Comparison of ENCODE assay signal across 19 cellular contexts in the genomic region with DNA sequence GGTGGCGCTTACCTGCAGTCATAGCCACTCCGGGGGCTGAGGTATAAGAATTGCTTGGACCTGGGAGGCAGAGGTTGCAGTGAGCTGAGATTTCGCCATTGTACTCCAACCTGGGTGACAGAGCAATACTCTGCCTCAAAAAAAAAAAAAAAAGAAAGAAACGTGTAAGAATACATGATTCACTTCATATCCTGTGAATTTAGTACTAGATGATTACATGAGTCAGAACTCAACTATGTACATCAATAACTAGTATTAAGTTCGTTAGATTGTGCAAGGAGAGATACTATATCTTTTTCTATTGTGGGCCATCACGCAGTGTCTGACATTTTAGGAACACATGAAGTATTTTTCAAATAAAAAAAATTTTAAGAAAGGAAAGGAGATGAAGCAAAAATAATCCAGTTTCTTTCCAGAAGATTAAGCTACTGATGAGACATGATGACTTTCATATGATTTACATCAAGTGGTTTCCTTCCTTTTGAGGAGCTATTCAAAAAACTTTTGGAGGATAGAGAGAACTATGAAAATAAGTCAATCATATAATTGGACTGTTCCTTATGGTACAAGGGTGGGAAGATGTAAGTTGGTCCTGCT.
DNase-seq lines count a peak whose midpoint lies in the region; ATAC-seq lines count a peak whose summit lies in the region.
"Had no signal": no experiment of that assay in that cellular context is flagged by ENCODE, and none has a peak within 500 bp of the region (broad histone marks: within the 10 kb centered on the region; RNA-seq: fewer than 3 reads in every experiment).

No MANE protein-coding gene starts in this region.

- CTCF ChIA-PET in activated naive CD4-positive, alpha-beta T cell treated with anti-CD3 and anti-CD28 coated beads, Interleukin-2, amount 10 ng/mL, durations not matched to agents 7 days and 5 days (lab: Charles Lee), result interaction anchor here (0.6 kb wide), 1 partner anchor 1142 kb away, joined by 3 read pairs; no protein-coding TSS in a partner anchor

- H2AK5ac ChIP-seq in mesenchymal stem cell (ENCODE audit: low read length, severe bottlenecking), result no peak overlapping the region

- no peak overlapping the region for H2BK120ac ChIP-seq in mesenchymal stem cell (ENCODE audit: low read depth, low read length)

- H3K4me1 ChIP-seq in mesenchymal stem cell (ENCODE audit: control insufficient read depth, insufficient read depth, low read depth, low read length), result peaks cover 2% of the 10 kb centered on the region
- H3K4me1 ChIP-seq: adrenal gland, pancreas had no signal

- H3K14ac ChIP-seq in mesenchymal stem cell (ENCODE audit: low read length in 2 of 2), result no peak overlapping the region

- peak; percentile 46 for DNase-seq in COLO829 (ENCODE audit: low spot score)
- DNase-seq in M059J (ENCODE audit: low read depth), result peak; percentile 68
- DNase-seq in dermis blood vessel endothelial cell, result peak; percentile 73
- DNase-seq in mesenchymal stem cell, result peak; percentile 67
- DNase-seq in stimulated activated CD8-positive, alpha-beta memory T cell treated with anti-CD3 and anti-CD28 coated beads, Interleukin-4, amount 100 ng/mL, for 48 hours, result no peak
- no peak for DNase-seq in activated naive CD4-positive, alpha-beta T cell treated with anti-CD3 and anti-CD28 coated beads, Interleukin-2, amount 10 ng/mL, durations not matched to agents 7 days and 5 days
- DNase-seq in NCI-H2029 treated with DMSO at 0.1 percent for 48 hours (lab: John Stamatoyannopoulos, UW), result no peak
- DNase-seq: adrenal gland; hippocampal formation; left cardiac atrium; NCI-H2081 treated with DMSO at 0.1 percent for 48 hours; NCI-H748 treated with DMSO at 0.1 percent for 48 hours; pancreas; stimulated activated CD4-positive, alpha-beta T cell treated with anti-CD3 and anti-CD28 coated beads, Interleukin-12 subunit alpha, Interleukin-12 subunit beta, amount 100 ng/mL, for 4 hours; stimulated activated naive CD8-positive, alpha-beta T cell treated with anti-CD3 and anti-CD28 coated beads, Interleukin-15, amount 100 ng/mL, for 72 hours had no signal

- H3K4ac ChIP-seq in mesenchymal stem cell (ENCODE audit: low read depth in 1 of 2, low read length in 2 of 2), result no peak overlapping the region

- H3K18ac ChIP-seq in mesenchymal stem cell (ENCODE audit: low read depth in 1 of 2, low read length in 2 of 2), result no peak overlapping the region

- H2AFZ ChIP-seq in mesenchymal stem cell (ENCODE audit: low read depth, low read length), result no peak overlapping the region
- H2AFZ ChIP-seq: GM23338 had no signal

- no peak overlapping the region for H3K27ac Mint-ChIP-seq in activated naive CD4-positive, alpha-beta T cell treated with anti-CD3 and anti-CD28 coated beads, Interleukin-2, amount 10 ng/mL, durations not matched to agents 7 days and 5 days
- H3K27ac Mint-ChIP-seq: activated T-helper 1 cell treated with anti-CD3 and anti-CD28 coated beads, Interleukin-12 subunit alpha, Interleukin-12 subunit beta, Interleukin-2, Interleukin-4 antibody, amounts not matched to agents 30 ng/mL and 10 ng/mL and 1 ng/mL, durations not matched to agents 14 hours and 24 hours and 36 hours; B cell; GM23338; stimulated activated naive CD8-positive, alpha-beta T cell treated with anti-CD3 and anti-CD28 coated beads, Interleukin-15, amount 100 ng/mL, for 72 hours had no signal

- no peaks in the 10 kb centered on the region for H3K9me3 Mint-ChIP-seq in activated naive CD4-positive, alpha-beta T cell treated with anti-CD3 and anti-CD28 coated beads, Interleukin-2, amount 10 ng/mL, durations not matched to agents 7 days and 5 days
- H3K9me3 Mint-ChIP-seq: activated T-helper 1 cell treated with anti-CD3 and anti-CD28 coated beads, Interleukin-12 subunit alpha, Interleukin-12 subunit beta, Interleukin-2, Interleukin-4 antibody, amounts not matched to agents 30 ng/mL and 10 ng/mL and 1 ng/mL, durations not matched to agents 14 hours and 24 hours and 36 hours; GM23338; stimulated activated naive CD8-positive, alpha-beta T cell treated with anti-CD3 and anti-CD28 coated beads, Interleukin-15, amount 100 ng/mL, for 72 hours had no signal

- H3K4me2 ChIP-seq in mesenchymal stem cell (ENCODE audit: low read length, poor library complexity, severe bottlenecking), result no peak overlapping the region
- H3K4me2 ChIP-seq: GM23338 had no signal

- no peak overlapping the region for H3K4me3 Mint-ChIP-seq in activated naive CD4-positive, alpha-beta T cell treated with anti-CD3 and anti-CD28 coated beads, Interleukin-2, amount 10 ng/mL, durations not matched to agents 7 days and 5 days
- H3K4me3 Mint-ChIP-seq: activated T-helper 1 cell treated with anti-CD3 and anti-CD28 coated beads, Interleukin-12 subunit alpha, Interleukin-12 subunit beta, Interleukin-2, Interleukin-4 antibody, amounts not matched to agents 30 ng/mL and 10 ng/mL and 1 ng/mL, durations not matched to agents 14 hours and 24 hours and 36 hours; B cell; GM23338; stimulated activated naive CD8-positive, alpha-beta T cell treated with anti-CD3 and anti-CD28 coated beads, Interleukin-15, amount 100 ng/mL, for 72 hours had no signal

- ATAC-seq in HG02571 (IDR thresholded peaks at IDR 0.05; ENCODE audit: unreplicated experiment), result no peak
- ATAC-seq: GM23338; left cardiac atrium; pancreas; stimulated activated naive CD8-positive, alpha-beta T cell treated with anti-CD3 and anti-CD28 coated beads, Interleukin-15, amount 100 ng/mL, for 72 hours had no signal

- no peaks in the 10 kb centered on the region for H3K36me3 Mint-ChIP-seq in activated naive CD4-positive, alpha-beta T cell treated with anti-CD3 and anti-CD28 coated beads, Interleukin-2, amount 10 ng/mL, durations not matched to agents 7 days and 5 days

- no peak overlapping the region for H2BK5ac ChIP-seq in mesenchymal stem cell (ENCODE audit: low read depth, low read length, poor library complexity, severe bottlenecking)

- no peak overlapping the region for H3K4me3 ChIP-seq in mesenchymal stem cell (ENCODE audit: insufficient read depth in 1 of 2, low read depth in 1 of 2, low read length in 2 of 2)
- H3K4me3 ChIP-seq: adrenal gland, GM23338, pancreas had no signal

- no peak overlapping the region for H3K23ac ChIP-seq in mesenchymal stem cell (ENCODE audit: low read length in 2 of 2)

- no peaks in the 10 kb centered on the region for H3K36me3 ChIP-seq in mesenchymal stem cell (ENCODE audit: control insufficient read depth in 1 of 2, insufficient read depth in 2 of 2, low read depth in 1 of 2, low read length in 2 of 2)
- H3K36me3 ChIP-seq: adrenal gland, pancreas had no signal

- no peaks in the 10 kb centered on the region for H3K27me3 Mint-ChIP-seq in activated naive CD4-positive, alpha-beta T cell treated with anti-CD3 and anti-CD28 coated beads, Interleukin-2, amount 10 ng/mL, durations not matched to agents 7 days and 5 days
- H3K27me3 Mint-ChIP-seq: stimulated activated naive CD8-positive, alpha-beta T cell treated with anti-CD3 and anti-CD28 coated beads, Interleukin-15, amount 100 ng/mL, for 72 hours had no signal

- WGBS in mesenchymal stem cell, result no CpG with 5 or more reads among the region's 6 CpGs

- no peak overlapping the region for H3K9ac ChIP-seq in mesenchymal stem cell (ENCODE audit: low read length)

- H3K9me3 ChIP-seq in mesenchymal stem cell (ENCODE audit: control insufficient read depth, low read length), result no peaks in the 10 kb centered on the region
- H3K9me3 ChIP-seq: adrenal gland, pancreas had no signal

- no peak overlapping the region for H3K27ac ChIP-seq in mesenchymal stem cell (ENCODE audit: low read length, poor library complexity, severe bottlenecking)
- H3K27ac ChIP-seq: adrenal gland, pancreas had no signal

- H2BK12ac ChIP-seq in mesenchymal stem cell (ENCODE audit: low read length in 2 of 2), result no peak overlapping the region

- no peak overlapping the region for H4K91ac ChIP-seq in mesenchymal stem cell (ENCODE audit: low read length)

- H2BK15ac ChIP-seq in mesenchymal stem cell (ENCODE audit: low read depth, poor library complexity, severe bottlenecking), result no peak overlapping the region

- no peaks in the 10 kb centered on the region for H3K4me1 Mint-ChIP-seq in activated naive CD4-positive, alpha-beta T cell treated with anti-CD3 and anti-CD28 coated beads, Interleukin-2, amount 10 ng/mL, durations not matched to agents 7 days and 5 days
- H3K4me1 Mint-ChIP-seq: B cell had no signal

- no peak overlapping the region for H4K8ac ChIP-seq in mesenchymal stem cell (ENCODE audit: low read length)

- H3K79me1 ChIP-seq in mesenchymal stem cell (replicated peaks; ENCODE audit: low read length, poor library complexity, severe bottlenecking), result no peaks in the 10 kb centered on the region

- peaks cover 0 to 11% of the 10 kb centered on the region in 2 experiments for H3K27me3 ChIP-seq in mesenchymal stem cell (ENCODE audit: control insufficient read depth in 1 of 2, insufficient read depth in 1 of 2, low read length in 2 of 2)
- H3K27me3 ChIP-seq: adrenal gland, pancreas had no signal

Comparison
In these comparisons a context has a peak if more than half of its experiments do, and no peak if none do; other contexts are left out.
1. DNase-seq: peak in COLO829 (single experiment), M059J (single experiment), dermis blood vessel endothelial cell (single experiment) and mesenchymal stem cell (single experiment); none in stimulated activated CD8-positive, alpha-beta memory T cell treated with anti-CD3 and anti-CD28 coated beads, Interleukin-4, amount 100 ng/mL, for 48 hours (single experiment), activated naive CD4-positive, alpha-beta T cell treated with anti-CD3 and anti-CD28 coated beads, Interleukin-2, amount 10 ng/mL, durations not matched to agents 7 days and 5 days (single experiment) and NCI-H2029 treated with DMSO at 0.1 percent for 48 hours (single experiment).